In the genomic region with DNA sequence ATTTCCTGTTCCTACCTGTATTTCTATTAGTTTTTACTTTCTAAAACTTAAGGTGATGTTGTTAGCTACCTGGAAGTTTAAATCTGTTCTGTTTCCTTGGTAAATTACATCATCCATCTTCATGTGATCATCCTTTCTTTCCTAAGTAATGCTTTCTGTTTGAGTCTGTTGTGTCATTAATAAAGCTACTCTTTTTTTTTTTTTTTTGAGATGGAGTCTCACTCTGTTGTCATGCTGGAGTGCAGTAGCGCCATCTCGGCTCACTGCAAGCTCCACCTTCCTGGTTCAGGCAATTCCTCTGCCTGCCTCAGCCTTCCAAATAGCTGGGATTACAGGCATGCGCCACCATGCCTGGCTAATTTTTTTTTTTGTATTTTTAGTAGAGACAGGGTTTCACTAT, we compare ENCODE assay signal across 17 cellular contexts.
DNase-seq lines count a peak whose midpoint lies in the region; ATAC-seq and TF ChIP-seq lines count a peak whose summit lies in the region.
"Had no signal": no experiment of that assay in that cellular context is flagged by ENCODE, and none has a peak within 500 bp of the region (broad histone marks: within the 10 kb centered on the region; RNA-seq: fewer than 3 reads in every experiment).

No MANE protein-coding gene starts in this region.

- H3K4me3 ChIP-seq in GM23248 (no peak overlapping the region), endodermal cell (ENCODE audit: low read length) (no peak overlapping the region), osteoblast (ENCODE audit: insufficient read depth, low read length) (no peak overlapping the region), aorta (ENCODE audit: low read length in 2 of 2) (no peak overlapping the region)
- H3K4me3 ChIP-seq: BLaER1, body of pancreas, SK-N-MC had no signal

- H2AFZ ChIP-seq in GM23248 (no peak overlapping the region), osteoblast (ENCODE audit: low read length) (no peak overlapping the region)

- ATAC-seq in aorta (ENCODE audit: low FRiP score) (no peak), HG03196 (IDR thresholded peaks at IDR 0.05; ENCODE audit: unreplicated experiment) (no peak), GM21825 (IDR thresholded peaks at IDR 0.05; ENCODE audit: unreplicated experiment) (no peak)
- ATAC-seq: body of pancreas; left ventricle myocardium superior; naive thymus-derived CD8-positive, alpha-beta T cell had no signal

- intact Hi-C loops in aorta (cut with DNase I): no loop called here

- H3K9me3 ChIP-seq in GM23248 (ENCODE audit: low read depth) (no peaks in the 10 kb centered on the region), endodermal cell (ENCODE audit: control insufficient read depth, low read length) (no peaks in the 10 kb centered on the region), osteoblast (ENCODE audit: low read depth, low read length) (no peaks in the 10 kb centered on the region), aorta (ENCODE audit: control insufficient read depth, low read length) (no peaks in the 10 kb centered on the region)
- H3K9me3 ChIP-seq: BLaER1, body of pancreas had no signal

- no peak for TF ChIP-seq CTCF in endodermal cell (conservative IDR thresholded peaks at IDR 0.05)
- TF ChIP-seq CTCF in osteoblast (IDR thresholded peaks at IDR 0.05; ENCODE audit: extremely low read depth, low read depth, low read length): no peak

- H3K36me3 Mint-ChIP-seq in endodermal cell (ENCODE audit: low read depth): peaks cover 56% of the 10 kb centered on the region

- H3K27me3 Mint-ChIP-seq in endodermal cell (ENCODE audit: insufficient read depth): no peaks in the 10 kb centered on the region
- H3K27me3 Mint-ChIP-seq: naive thymus-derived CD8-positive, alpha-beta T cell had no signal

- H3K36me3 ChIP-seq in GM23248 (ENCODE audit: low read depth): peaks cover 42% of the 10 kb centered on the region
- peaks cover 62% of the 10 kb centered on the region for H3K36me3 ChIP-seq in endodermal cell (ENCODE audit: control insufficient read depth, insufficient read depth, low read length)
- H3K36me3 ChIP-seq in osteoblast (ENCODE audit: insufficient read depth, low read length): peaks cover 35% of the 10 kb centered on the region
- H3K36me3 ChIP-seq in aorta (ENCODE audit: control insufficient read depth in 1 of 2, insufficient read depth in 2 of 2, low read length in 1 of 2): peaks cover 2 to 4% of the 10 kb centered on the region in 2 donors

- H3F3A ChIP-seq in GM23248 (ENCODE audit: insufficient read depth): peaks cover 43% of the 10 kb centered on the region

- peak overlapping the region; percentile 61 for H3K27ac ChIP-seq in GM23248
- no peak overlapping the region for H3K27ac ChIP-seq in endodermal cell (ENCODE audit: low read depth, low read length)
- peak overlapping the region; percentile 9 for H3K27ac ChIP-seq in osteoblast (ENCODE audit: low read depth, low read length)
- no peak overlapping the region for H3K27ac ChIP-seq in aorta (ENCODE audit: low read depth in 1 of 2, low read length in 2 of 2)
- H3K27ac ChIP-seq: BLaER1, body of pancreas had no signal

- in situ Hi-C loops in GM23248 (cut with MboI): no loop called here

- no peaks in the 10 kb centered on the region for H4K20me1 ChIP-seq in GM23248 (ENCODE audit: insufficient read depth)
- H4K20me1 ChIP-seq in osteoblast (ENCODE audit: insufficient read depth, low read length): no peaks in the 10 kb centered on the region
- H4K20me1 ChIP-seq: BLaER1 had no signal

- no peaks in the 10 kb centered on the region for H3K4me1 Mint-ChIP-seq in endodermal cell

- no peak overlapping the region for H3K4me3 Mint-ChIP-seq in endodermal cell
- H3K4me3 Mint-ChIP-seq: naive thymus-derived CD8-positive, alpha-beta T cell had no signal

- H3K9ac ChIP-seq in GM23248: 0 out of 2 replicates have a peak overlapping the region, but pooled peaks have one; percentile 15
- no peak overlapping the region for H3K9ac ChIP-seq in endodermal cell (ENCODE audit: extremely low read depth, low read length, poor library complexity, severe bottlenecking)
- H3K9ac ChIP-seq: BLaER1 had no signal

- peak overlapping the region; percentile 17 for H3K4me2 ChIP-seq in GM23248 (ENCODE audit: unreplicated experiment)
- H3K4me2 ChIP-seq in osteoblast (ENCODE audit: insufficient read depth, low read length): no peak overlapping the region
- H3K4me2 ChIP-seq: BLaER1 had no signal

- H3K4me1 ChIP-seq in GM23248 (ENCODE audit: insufficient read depth) (0 out of 2 replicates have a peak, but pooled peaks cover 7% of the 10 kb centered on the region), endodermal cell (ENCODE audit: control insufficient read depth, insufficient read depth, low read length) (no peaks in the 10 kb centered on the region), osteoblast (ENCODE audit: insufficient read depth, low read length) (no peaks in the 10 kb centered on the region), aorta (ENCODE audit: control insufficient read depth in 1 of 2, insufficient read depth in 2 of 2, low read length in 2 of 2) (peaks cover 0 to 3% of the 10 kb centered on the region in 2 donors)
- H3K4me1 ChIP-seq: BLaER1 had no signal

- H3K9me2 ChIP-seq in GM23248 (ENCODE audit: insufficient read depth): no peaks in the 10 kb centered on the region

- DNase-seq in GM23248 (peak; percentile 68), HT1080 (ENCODE audit: low read depth) (peak; percentile 34), endodermal cell (peak; percentile 48), osteoblast (ENCODE audit: insufficient read length, low spot score, missing footprints) (no peak), aorta (no peak)
- DNase-seq: body of pancreas; DMS 273 treated with DMSO at 0.1 percent for 48 hours; left ventricle myocardium superior; naive thymus-derived CD8-positive, alpha-beta T cell; NCI-H1930; NCI-H524; OCI-M1; substantia nigra had no signal

- no peaks in the 10 kb centered on the region for H3K9me3 Mint-ChIP-seq in endodermal cell
- H3K9me3 Mint-ChIP-seq: naive thymus-derived CD8-positive, alpha-beta T cell had no signal

- no peaks in the 10 kb centered on the region for H3K27me3 ChIP-seq in GM23248 (replicated peaks; ENCODE audit: insufficient read depth)
- no peaks in the 10 kb centered on the region for H3K27me3 ChIP-seq in endodermal cell (ENCODE audit: control insufficient read depth, insufficient read depth, low read length, poor library complexity, severe bottlenecking)
- no peaks in the 10 kb centered on the region for H3K27me3 ChIP-seq in osteoblast (ENCODE audit: insufficient read depth, low read length)
- no peaks in the 10 kb centered on the region for H3K27me3 ChIP-seq in aorta (ENCODE audit: control insufficient read depth in 1 of 2, insufficient read depth in 2 of 2, low read length in 1 of 2)
- H3K27me3 ChIP-seq: BLaER1, body of pancreas had no signal

- H3K27ac Mint-ChIP-seq in endodermal cell: peak overlapping the region; percentile 21

- 37 to 43% methylated on average over 3 of the region's 3 CpGs for WGBS in GM23248 (ENCODE audit: low coverage in 1 of 2, low lambda C conversion rate in 2 of 2, missing lambda C conversion rate in 2 of 2), 2 experiments
- 92 to 98% methylated on average over 2 to 3 of the region's 3 CpGs for WGBS in endodermal cell (ENCODE audit: insufficient coverage in 1 of 2, insufficient read length in 1 of 2), 2 experiments
- WGBS in aorta, 2 donors: 73 to 82% methylated on average over 3 of the region's 3 CpGs

- H3K79me2 ChIP-seq in GM23248 (ENCODE audit: insufficient read depth): peaks cover 87% of the 10 kb centered on the region
- H3K79me2 ChIP-seq in osteoblast (ENCODE audit: insufficient read depth, low read length): peaks cover 19% of the 10 kb centered on the region

Comparison
In these comparisons a context has a peak if more than half of its experiments do, and no peak if none do; other contexts are left out.
1. DNase-seq: peak in GM23248 (single experiment), HT1080 (single experiment) and endodermal cell (single experiment); none in osteoblast (single experiment) and aorta (0 of 2).
2. H3K27ac ChIP-seq: peak in GM23248 (single experiment) and osteoblast (single experiment); none in endodermal cell (single experiment) and aorta (0 of 2).